8 cellular contexts compared by ENCODE assay signal in genomic region chr20:59751075-59751711, GRCh38.
DNase-seq lines count a peak whose midpoint lies in the region; ATAC-seq and TF ChIP-seq lines count a peak whose summit lies in the region.

No MANE protein-coding gene starts in this region.

- no peaks in the 10 kb centered on the region for H3K36me3 Mint-ChIP-seq in naive thymus-derived CD8-positive, alpha-beta T cell

- CTCF ChIA-PET in HEK293T (lab: Yijun Ruan, JAX): interaction anchor here (0.6 to 1.2 kb wide), 4 partner anchors 14 to 199 kb away, joined by 3 read pairs; no protein-coding TSS in a partner anchor

- H3K4me3 Mint-ChIP-seq in naive thymus-derived CD8-positive, alpha-beta T cell: no peak overlapping the region

- POLR2A ChIA-PET in HEK293T (lab: Yijun Ruan, JAX): no interaction called here
- POLR2A ChIA-PET in naive thymus-derived CD8-positive, alpha-beta T cell (lab: Charles Lee): no interaction called here

- no peak for ATAC-seq in naive thymus-derived CD8-positive, alpha-beta T cell

- peaks cover 0 to 2% (median 0%) of the 10 kb centered on the region in 9 donors for H3K9me3 Mint-ChIP-seq in naive thymus-derived CD8-positive, alpha-beta T cell

- DNase-seq in activated T-cell treated with anti-CD3 and anti-CD28 coated beads for 48 hours (ENCODE audit: low read depth) (peak; percentile 33), activated T-cell treated with anti-CD3 and anti-CD28 coated beads for 4 hours (no peak), HEK293T (ENCODE audit: extremely low spot score) (peak; percentile 85), NCI-H2196 treated with DMSO at 0.1 percent for 48 hours (lab: John Stamatoyannopoulos, UW; ENCODE audit: unreplicated experiment) (peak; percentile 38), anterior cingulate cortex (lab: John Stamatoyannopoulos, UW) (peak in 57 of 58 donors; percentile 35 to 88 (median 71)), hepatic stellate cell (ENCODE audit: low spot score) (peak; percentile 77)
- peak; percentile 4 to 31 for DNase-seq in stimulated activated CD4-positive, alpha-beta T cell treated with anti-CD3 and anti-CD28 coated beads, Interleukin-15, amount 100 ng/mL, for 48 hours (ENCODE audit: low read depth in 2 of 2)
- no peak for DNase-seq in naive thymus-derived CD8-positive, alpha-beta T cell

- H3K4me1 Mint-ChIP-seq in naive thymus-derived CD8-positive, alpha-beta T cell: peaks cover 0 to 9% (median 3%) of the 10 kb centered on the region in 4 donors

- no peak overlapping the region for H3K27ac Mint-ChIP-seq in naive thymus-derived CD8-positive, alpha-beta T cell

- peaks cover 6 to 32% (median 22%) of the 10 kb centered on the region in 5 donors for H3K27me3 Mint-ChIP-seq in naive thymus-derived CD8-positive, alpha-beta T cell

TF ChIP-seq in HEK293T, 16 proteins besides CTCF, POLR2A, EP300 and RAD21:
- no peak for TF ChIP-seq FOXA1 (IDR thresholded peaks at IDR 0.05)
- TF ChIP-seq ELF4 (IDR thresholded peaks at IDR 0.05): no peak
- no peak for TF ChIP-seq PKNOX1 (IDR thresholded peaks at IDR 0.05)
- no peak for TF ChIP-seq L3MBTL2 (conservative IDR thresholded peaks at IDR 0.05)
- TF ChIP-seq NFRKB (IDR thresholded peaks at IDR 0.05): no peak
- no peak for TF ChIP-seq FOXK2 (IDR thresholded peaks at IDR 0.05)
- TF ChIP-seq HDGF (IDR thresholded peaks at IDR 0.05; ENCODE audit: borderline replicate concordance): no peak
- no peak for TF ChIP-seq BHLHE40 (IDR thresholded peaks at IDR 0.05; ENCODE audit: borderline replicate concordance)
- no peak for TF ChIP-seq TARDBP (IDR thresholded peaks at IDR 0.05)
- TF ChIP-seq CTBP1 (IDR thresholded peaks at IDR 0.05; ENCODE audit: borderline replicate concordance): no peak
- TF ChIP-seq LEF1 (IDR thresholded peaks at IDR 0.05; ENCODE audit: borderline replicate concordance): no peak
- TF ChIP-seq ARNT (IDR thresholded peaks at IDR 0.05): no peak
- TF ChIP-seq ZNF384 (IDR thresholded peaks at IDR 0.05): no peak
- TF ChIP-seq FOXM1 (IDR thresholded peaks at IDR 0.05; ENCODE audit: borderline replicate concordance): no peak

Comparison
In these comparisons a context has a peak if more than half of its experiments do, and no peak if none do; other contexts are left out.
1. DNase-seq: peak in activated T-cell treated with anti-CD3 and anti-CD28 coated beads for 48 hours (single experiment), HEK293T (single experiment), NCI-H2196 treated with DMSO at 0.1 percent for 48 hours (single experiment), anterior cingulate cortex (57 of 58), hepatic stellate cell (single experiment) and stimulated activated CD4-positive, alpha-beta T cell treated with anti-CD3 and anti-CD28 coated beads, Interleukin-15, amount 100 ng/mL, for 48 hours (2 of 2); none in activated T-cell treated with anti-CD3 and anti-CD28 coated beads for 4 hours (single experiment) and naive thymus-derived CD8-positive, alpha-beta T cell (0 of 10).